8 cellular contexts compared by ENCODE assay signal in the genomic region with DNA sequence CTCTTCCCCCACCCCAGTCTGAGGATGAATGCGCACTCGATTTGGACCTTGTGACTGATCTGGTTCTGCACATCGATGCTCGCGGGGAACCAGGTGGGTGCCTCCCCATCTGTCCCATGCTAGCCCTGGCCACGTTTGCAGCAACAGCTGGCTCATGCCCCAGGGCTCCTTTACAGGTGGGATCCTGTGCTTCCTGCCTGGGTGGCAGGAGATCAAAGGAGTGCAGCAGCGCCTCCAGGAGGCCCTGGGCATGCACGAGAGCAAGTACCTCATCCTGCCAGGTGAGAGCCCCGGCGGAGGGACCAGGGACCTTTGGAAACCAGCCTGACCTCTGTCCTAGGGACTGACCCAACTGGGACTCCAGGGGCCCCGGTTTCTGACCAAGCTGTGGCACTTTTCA.
"Had no signal": no experiment of that assay in that cellular context is flagged by ENCODE, and none has a peak within 500 bp of the region (broad histone marks: within the 10 kb centered on the region; RNA-seq: fewer than 3 reads in every experiment).

No MANE protein-coding gene starts in this region.

- H3K4me3 ChIP-seq: colonic mucosa, gastroesophageal sphincter, right atrium auricular region, thyroid gland had no signal

- H3K4me3 Mint-ChIP-seq: activated CD4-positive, alpha-beta memory T cell treated with anti-CD3 and anti-CD28 coated beads, Interleukin-2, amount 10 ng/mL, durations not matched to agents 7 days and 5 days; activated CD4-positive, alpha-beta T cell treated with anti-CD3 and anti-CD28 coated beads for 36 hours; T-helper 2 cell treated with Interferon-gamma antibody and Interleukin-4, amounts not matched to agents 5 μg/mL and 100 μg/mL, for 36 hours had no signal

- ATAC-seq: activated CD4-positive, alpha-beta T cell treated with anti-CD3 and anti-CD28 coated beads for 36 hours; gastroesophageal sphincter had no signal

- H3K4me1 Mint-ChIP-seq: activated CD4-positive, alpha-beta memory T cell treated with anti-CD3 and anti-CD28 coated beads, Interleukin-2, amount 10 ng/mL, durations not matched to agents 7 days and 5 days; activated CD4-positive, alpha-beta T cell treated with anti-CD3 and anti-CD28 coated beads for 36 hours had no signal

- H3K9me3 Mint-ChIP-seq: activated CD4-positive, alpha-beta memory T cell treated with anti-CD3 and anti-CD28 coated beads, Interleukin-2, amount 10 ng/mL, durations not matched to agents 7 days and 5 days; T-helper 2 cell treated with Interferon-gamma antibody and Interleukin-4, amounts not matched to agents 5 μg/mL and 100 μg/mL, for 36 hours had no signal

- H3K4me1 ChIP-seq: colonic mucosa, gastroesophageal sphincter, right atrium auricular region, thyroid gland had no signal

- H3K27me3 Mint-ChIP-seq: activated CD4-positive, alpha-beta memory T cell treated with anti-CD3 and anti-CD28 coated beads, Interleukin-2, amount 10 ng/mL, durations not matched to agents 7 days and 5 days; activated CD4-positive, alpha-beta T cell treated with anti-CD3 and anti-CD28 coated beads for 36 hours had no signal

- H3K27me3 ChIP-seq: colonic mucosa, gastroesophageal sphincter, right atrium auricular region, thyroid gland had no signal

- DNase-seq: activated CD4-positive, alpha-beta memory T cell treated with anti-CD3 and anti-CD28 coated beads, Interleukin-2, amount 10 ng/mL, durations not matched to agents 7 days and 5 days; activated CD4-positive, alpha-beta T cell treated with anti-CD3 and anti-CD28 coated beads for 36 hours; colonic mucosa; small intestine; thyroid gland had no signal

- H3K27ac ChIP-seq: colonic mucosa, gastroesophageal sphincter, right atrium auricular region, thyroid gland had no signal

- H3K27ac Mint-ChIP-seq: activated CD4-positive, alpha-beta memory T cell treated with anti-CD3 and anti-CD28 coated beads, Interleukin-2, amount 10 ng/mL, durations not matched to agents 7 days and 5 days; activated CD4-positive, alpha-beta T cell treated with anti-CD3 and anti-CD28 coated beads for 36 hours; T-helper 2 cell treated with Interferon-gamma antibody and Interleukin-4, amounts not matched to agents 5 μg/mL and 100 μg/mL, for 36 hours had no signal

- H3K9me3 ChIP-seq: colonic mucosa, gastroesophageal sphincter, right atrium auricular region, thyroid gland had no signal
